8 cellular contexts compared by ENCODE assay signal in the genomic region with DNA sequence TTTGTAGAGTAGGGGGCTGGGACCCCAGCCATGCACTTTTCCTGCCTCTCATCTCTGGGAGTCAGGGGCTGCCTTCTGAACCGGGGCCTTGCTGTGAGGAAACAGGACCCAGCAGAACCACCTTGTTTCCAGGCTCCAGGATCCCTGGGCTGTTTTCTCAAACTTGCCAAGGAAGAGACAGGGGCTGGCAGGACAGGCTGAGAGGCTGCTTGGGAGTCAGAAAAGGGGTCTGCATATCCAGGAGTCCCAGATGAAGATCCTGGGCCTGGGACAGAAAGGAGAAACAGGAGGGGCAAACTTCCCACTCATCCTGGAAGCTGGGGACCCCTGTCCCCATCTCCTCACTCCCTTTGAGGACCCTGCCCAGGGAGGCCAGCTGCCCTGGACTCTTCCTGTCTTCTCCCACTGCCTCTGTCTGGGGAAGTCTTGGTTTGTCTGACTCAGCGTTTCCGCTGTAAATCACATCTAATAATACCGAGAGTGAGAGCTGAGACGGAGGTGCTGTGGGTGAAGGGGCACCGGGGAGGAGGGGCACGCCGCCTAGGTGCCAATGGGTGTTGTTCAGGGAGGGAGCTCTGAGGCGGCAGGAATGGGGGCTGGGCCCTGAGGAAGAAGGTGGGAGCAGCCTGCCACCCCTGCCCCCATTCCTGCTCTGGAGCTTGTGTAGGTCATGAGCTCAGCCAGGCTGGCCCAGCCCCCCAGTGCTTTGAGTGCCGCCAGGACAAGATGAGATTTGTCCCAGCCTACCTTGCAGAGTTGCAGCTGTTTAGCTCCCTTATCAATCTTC. TPM values are rescaled to one million over a fixed set of nuclear protein-coding genes. Genes with fewer than 3 reads are reported as not detected.
DNase-seq lines count a peak whose midpoint lies in the region; ATAC-seq and TF ChIP-seq lines count a peak whose summit lies in the region.

No MANE protein-coding gene starts in this region.

- no peaks in the 10 kb centered on the region for H3K9me3 Mint-ChIP-seq in CD4-positive, alpha-beta memory T cell

- 8 to 17% (median 13%) methylated on average over 9 to 10 of the region's 10 CpGs for WGBS in heart left ventricle, 4 donors

- H3K4me1 ChIP-seq in CD4-positive, alpha-beta memory T cell (ENCODE audit: insufficient read depth, low read length) = peaks cover 43% of the 10 kb centered on the region
- H3K4me1 ChIP-seq in heart left ventricle = peaks cover 0 to 37% (median 21%) of the 10 kb centered on the region in 12 donors

- peak overlapping the region in 6 of 7 donors; percentile 46 to 79 (median 68) for H3K27ac Mint-ChIP-seq in CD4-positive, alpha-beta memory T cell

- no peak overlapping the region for H3K27ac ChIP-seq in CD4-positive, alpha-beta memory T cell (ENCODE audit: low read depth, low read length)
- H3K27ac ChIP-seq in heart left ventricle = peak overlapping the region in 10 of 12 donors; percentile 2 to 73 (median 56)

- no peaks in the 10 kb centered on the region for H3K9me3 ChIP-seq in CD4-positive, alpha-beta memory T cell (ENCODE audit: control insufficient read depth in 1 of 2, low read length in 2 of 2)
- H3K9me3 ChIP-seq in heart left ventricle = no peaks in the 10 kb centered on the region

- no peaks in the 10 kb centered on the region for H3K27me3 ChIP-seq in CD4-positive, alpha-beta memory T cell (ENCODE audit: insufficient read depth, low read length)
- H3K27me3 ChIP-seq in heart left ventricle = no peaks in the 10 kb centered on the region

- H3K4me3 ChIP-seq in CD4-positive, alpha-beta memory T cell (ENCODE audit: low read length in 2 of 2) = no peak overlapping the region
- H3K4me3 ChIP-seq in heart left ventricle = peak overlapping the region in 1 of 12 donors; percentile 26

- peaks cover 16 to 49% (median 30%) of the 10 kb centered on the region in 4 donors for H3K4me1 Mint-ChIP-seq in CD4-positive, alpha-beta memory T cell

- TF ChIP-seq POLR2A in heart left ventricle (IDR thresholded peaks at IDR 0.05) = no peak

- peak; percentile 42 for ATAC-seq in GM21447 (IDR thresholded peaks at IDR 0.05; ENCODE audit: unreplicated experiment)
- ATAC-seq in heart left ventricle = peak; percentile 48 to 79 (median 66)

- H3K27me3 Mint-ChIP-seq in CD4-positive, alpha-beta memory T cell = no peaks in the 10 kb centered on the region

- no peak for TF ChIP-seq CTCF in heart left ventricle (IDR thresholded peaks at IDR 0.05)

- POLR2A ChIA-PET in CD4-positive, alpha-beta memory T cell (lab: Charles Lee; ENCODE audit: partially characterized antibody) = interaction anchor here (0.9 to 1.2 kb wide), 3 partner anchors 12 to 18 kb away, joined by 3 to 4 read pairs (median 3); partner anchors contain the start of genes POU3F1 and UTP11

- peaks cover 1 to 22% of the 10 kb centered on the region in 2 donors for H3K36me3 Mint-ChIP-seq in CD4-positive, alpha-beta memory T cell

- intact Hi-C loops in CD4-positive, alpha-beta memory T cell (cut with micrococcal nuclease) = no loop called here
- intact Hi-C loops in heart left ventricle (cut with DNase I) = loop anchor here in 8 of 10 donors (1.0 to 10.0 kb wide), 7 partner anchors 40 to 807 kb away; partner anchors contain the start of gene SF3A3 (in 1 of the 8)

- DNase-seq in CD4-positive, alpha-beta memory T cell = peak in 2 of 5 donors; percentile 23 to 71
- DNase-seq in NCI-H2171 treated with DMSO at 0.1 percent for 48 hours (lab: John Stamatoyannopoulos, UW) = peak; percentile 81
- DNase-seq in activated T-cell treated with anti-CD3 and anti-CD28 coated beads for 24 hours (ENCODE audit: low read depth) = peak; percentile 77
- peak in 2 of 5 donors; percentile 36 to 71 for DNase-seq in heart left ventricle
- peak; percentile 67 to 77 (median 72) for DNase-seq in stimulated activated CD4-positive, alpha-beta T cell treated with anti-CD3 and anti-CD28 coated beads, Interleukin-12 subunit alpha, Interleukin-12 subunit beta, amount 100 ng/mL, for 48 hours (ENCODE audit: low read depth in 2 of 3, low spot score in 1 of 3)
- no peak for DNase-seq in NCI-H345 treated with DMSO at 0.1 percent for 48 hours (lab: John Stamatoyannopoulos, UW; ENCODE audit: unreplicated experiment)
- no peak for DNase-seq in middle frontal gyrus (ENCODE audit: extremely low spot score, low spot score)

- CTCF ChIA-PET in CD4-positive, alpha-beta memory T cell (lab: Charles Lee; ENCODE audit: partially characterized antibody) = interaction anchor here (0.7 to 3.6 kb wide), 6 partner anchors 9 to 807 kb away, joined by 3 to 18 read pairs (median 6); partner anchors contain the start of gene SF3A3

- H3K4me3 Mint-ChIP-seq in CD4-positive, alpha-beta memory T cell = peak overlapping the region; percentile 3 to 82 (median 56)

- peaks cover 9% of the 10 kb centered on the region for H3K36me3 ChIP-seq in CD4-positive, alpha-beta memory T cell (ENCODE audit: insufficient read depth, low read length)
- H3K36me3 ChIP-seq in heart left ventricle = peaks cover 0 to 22% (median 14%) of the 10 kb centered on the region in 9 donors

RNA-seq across cellular contexts. Expression of gene POU3F1, which starts 16.7 kb away (rescaled TPM):
- total RNA-seq in CD4-positive, alpha-beta memory T cell = under 1 TPM; 0.14 to 0.15 TPM
- polyA plus RNA-seq in CD4-positive, alpha-beta memory T cell = under 1 TPM in 1 of 2 donors, not detected in 1; 0.08 TPM
- total RNA-seq in heart left ventricle = under 1 TPM in 2 of 9 donors, not detected in 7; 0.17 to 0.18 TPM
- not detected for polyA plus RNA-seq in heart left ventricle

RNA-seq across cellular contexts. Expression of gene UTP11, which starts 17.4 kb away (rescaled TPM):
- 10 to 100 TPM; 17.3 to 17.5 TPM for total RNA-seq in CD4-positive, alpha-beta memory T cell
- 10 to 100 TPM; 21.0 to 21.9 TPM for polyA plus RNA-seq in CD4-positive, alpha-beta memory T cell
- total RNA-seq in heart left ventricle = 10 to 100 TPM; 30.7 to 43.7 (median 36.5) TPM
- 10 to 100 TPM; 36.2 to 51.6 TPM for polyA plus RNA-seq in heart left ventricle

RNA-seq across cellular contexts. Expression of gene FHL3, which starts 24.6 kb away (rescaled TPM):
- 1 to 10 TPM; 3.7 to 5.0 TPM for total RNA-seq in CD4-positive, alpha-beta memory T cell
- polyA plus RNA-seq in CD4-positive, alpha-beta memory T cell = 1 to 10 TPM; 3.4 to 3.7 TPM
- 10 to 100 TPM in 6 of 9 donors, 1 to 10 TPM in 3; 4.6 to 27.0 (median 11.3) TPM for total RNA-seq in heart left ventricle
- polyA plus RNA-seq in heart left ventricle = 10 to 100 TPM; 13.7 to 15.4 TPM

RNA-seq across cellular contexts. Expression of gene SF3A3, which starts 40.1 kb away (rescaled TPM):
- total RNA-seq in CD4-positive, alpha-beta memory T cell = 10 to 100 TPM; 74.0 to 74.6 TPM
- polyA plus RNA-seq in CD4-positive, alpha-beta memory T cell = 100 to 1,000 TPM in 1 of 2 donors, 10 to 100 TPM in 1; 99.5 to 111 TPM
- total RNA-seq in heart left ventricle = 10 to 100 TPM; 18.8 to 36.1 (median 26.1) TPM
- 10 to 100 TPM in 1 of 2 donors, 1 to 10 TPM in 1; 9.7 to 31.4 TPM for polyA plus RNA-seq in heart left ventricle

Comparison
In these comparisons a context has a peak if more than half of its experiments do, and no peak if none do; other contexts are left out.
1. DNase-seq: peak in NCI-H2171 treated with DMSO at 0.1 percent for 48 hours (single experiment), activated T-cell treated with anti-CD3 and anti-CD28 coated beads for 24 hours (single experiment) and stimulated activated CD4-positive, alpha-beta T cell treated with anti-CD3 and anti-CD28 coated beads, Interleukin-12 subunit alpha, Interleukin-12 subunit beta, amount 100 ng/mL, for 48 hours (3 of 3); none in NCI-H345 treated with DMSO at 0.1 percent for 48 hours (single experiment) and middle frontal gyrus (single experiment).